ENCODE assay signal across 1 cellular context in the genomic region with DNA sequence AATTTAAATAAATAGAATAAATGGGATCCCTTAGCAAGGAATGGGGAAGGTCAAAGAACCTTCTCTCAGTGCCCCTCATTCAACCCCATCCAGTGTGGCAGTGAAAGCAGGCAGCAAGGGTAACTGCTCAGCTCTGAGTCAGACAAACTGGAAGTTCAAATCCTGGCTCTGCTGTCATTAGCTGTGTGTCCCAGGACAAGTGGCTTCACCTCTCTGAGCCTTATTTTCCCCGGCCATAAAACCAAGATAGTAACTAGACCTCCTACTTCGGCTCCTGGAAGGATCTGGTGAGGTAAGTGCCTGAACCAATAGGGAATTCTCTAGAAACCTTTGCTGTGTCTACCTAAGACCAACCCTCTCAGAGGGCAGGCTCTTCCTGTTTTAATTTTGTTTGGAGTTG.
TF ChIP-seq lines count a peak whose summit lies in the region.

No MANE protein-coding gene starts in this region.

TF ChIP-seq in HepG2, 621 proteins besides CTCF, POLR2A, EP300 and RAD21:
- peak; percentile 70; the same call in 1 of the 2 replicates for TF ChIP-seq ZNF768 (CRISPR knock-in tag; IDR thresholded peaks at IDR 0.05)
- TF ChIP-seq ZMYM3 (CRISPR knock-in tag; IDR thresholded peaks at IDR 0.05): peak; percentile 35; the same call in 1 of the 2 replicates
- no peak for TF ChIP-seq ELF1 (CRISPR knock-in tag; IDR thresholded peaks at IDR 0.05)
